ENCODE assay signal across 27 cellular contexts in genomic region chr1:43443197-43443946, GRCh38. TPM values are rescaled to one million over a fixed set of nuclear protein-coding genes. Genes with fewer than 3 reads are reported as not detected.
DNase-seq lines count a peak whose midpoint lies in the region; ATAC-seq and TF ChIP-seq lines count a peak whose summit lies in the region.
"Had no signal": no experiment of that assay in that cellular context is flagged by ENCODE, and none has a peak within 500 bp of the region (broad histone marks: within the 10 kb centered on the region; RNA-seq: fewer than 3 reads in every experiment).

No MANE protein-coding gene starts in this region.

- H3K4me1 Mint-ChIP-seq in activated CD4-positive, alpha-beta T cell treated with anti-CD3 and anti-CD28 coated beads for 36 hours: no peaks in the 10 kb centered on the region
- H3K4me1 Mint-ChIP-seq in CD14-positive monocyte (no peaks in the 10 kb centered on the region), glutamatergic neuron (ENCODE audit: low read depth, unreplicated experiment) (no peaks in the 10 kb centered on the region), MCF 10A (ENCODE audit: insufficient read depth, unreplicated experiment) (no peaks in the 10 kb centered on the region)
- H3K4me1 Mint-ChIP-seq: activated CD4-positive, alpha-beta T cell treated with anti-CD3 and anti-CD28 coated beads, Interleukin-2, amount 10 ng/mL, durations not matched to agents 24 days and 14 days had no signal

- H3K27me3 Mint-ChIP-seq in activated CD4-positive, alpha-beta T cell treated with anti-CD3 and anti-CD28 coated beads for 36 hours: no peaks in the 10 kb centered on the region
- peaks cover 0 to 3% (median 3%) of the 10 kb centered on the region in 3 donors for H3K27me3 Mint-ChIP-seq in CD14-positive monocyte (ENCODE audit: low read depth in 3 of 3)
- peaks cover 10% of the 10 kb centered on the region for H3K27me3 Mint-ChIP-seq in glutamatergic neuron (ENCODE audit: unreplicated experiment)
- no peaks in the 10 kb centered on the region for H3K27me3 Mint-ChIP-seq in MCF 10A (ENCODE audit: insufficient read depth, unreplicated experiment)
- H3K27me3 Mint-ChIP-seq: activated CD4-positive, alpha-beta T cell treated with anti-CD3 and anti-CD28 coated beads, Interleukin-2, amount 10 ng/mL, durations not matched to agents 24 days and 14 days; activated naive CD8-positive, alpha-beta T cell had no signal

- ATAC-seq in activated CD4-positive, alpha-beta T cell treated with anti-CD3 and anti-CD28 coated beads for 36 hours: no peak
- ATAC-seq in sciatic nerve: no peak
- ATAC-seq: activated T-cell treated with anti-CD3 and anti-CD28 coated beads, Interleukin-2, amount 50 U/mL, for 4 hours; HCT116; left ventricle myocardium superior; psoas muscle had no signal

- H3K27ac Mint-ChIP-seq in activated CD4-positive, alpha-beta T cell treated with anti-CD3 and anti-CD28 coated beads for 36 hours: no peak overlapping the region
- H3K27ac Mint-ChIP-seq in CD14-positive monocyte: peak overlapping the region in 2 of 7 donors; percentile 37 to 42
- no peak overlapping the region for H3K27ac Mint-ChIP-seq in glutamatergic neuron (ENCODE audit: unreplicated experiment)
- no peak overlapping the region for H3K27ac Mint-ChIP-seq in MCF 10A (ENCODE audit: low read depth, unreplicated experiment)
- H3K27ac Mint-ChIP-seq: activated CD4-positive, alpha-beta T cell treated with anti-CD3 and anti-CD28 coated beads, Interleukin-2, amount 10 ng/mL, durations not matched to agents 24 days and 14 days; activated naive CD8-positive, alpha-beta T cell had no signal

- peaks cover 41% of the 10 kb centered on the region for H3K36me3 Mint-ChIP-seq in activated CD4-positive, alpha-beta T cell treated with anti-CD3 and anti-CD28 coated beads for 36 hours (ENCODE audit: low read depth)
- peaks cover 95 to 98% of the 10 kb centered on the region in 2 donors for H3K36me3 Mint-ChIP-seq in CD14-positive monocyte
- peaks cover 12% of the 10 kb centered on the region for H3K36me3 Mint-ChIP-seq in glutamatergic neuron (ENCODE audit: unreplicated experiment)
- peaks cover 47% of the 10 kb centered on the region for H3K36me3 Mint-ChIP-seq in MCF 10A (ENCODE audit: insufficient read depth, unreplicated experiment)

- CTCF ChIA-PET in activated CD4-positive, alpha-beta T cell treated with anti-CD3 and anti-CD28 coated beads for 36 hours (lab: Charles Lee): interaction anchor here (0.6 to 1.1 kb wide), 3 partner anchors 12 to 615 kb away, joined by 3 to 5 read pairs (median 3); no protein-coding TSS in a partner anchor
- CTCF ChIA-PET in MCF 10A (lab: Yijun Ruan, JAX): interaction anchor here (0.6 kb wide), 1 partner anchor 68 kb away, joined by 4 read pairs; no protein-coding TSS in a partner anchor

- H3K4me3 Mint-ChIP-seq in activated CD4-positive, alpha-beta T cell treated with anti-CD3 and anti-CD28 coated beads for 36 hours: no peak overlapping the region
- H3K4me3 Mint-ChIP-seq in CD14-positive monocyte (no peak overlapping the region), glutamatergic neuron (ENCODE audit: unreplicated experiment) (no peak overlapping the region), MCF 10A (ENCODE audit: unreplicated experiment) (no peak overlapping the region)
- H3K4me3 Mint-ChIP-seq: activated CD4-positive, alpha-beta T cell treated with anti-CD3 and anti-CD28 coated beads, Interleukin-2, amount 10 ng/mL, durations not matched to agents 24 days and 14 days; activated naive CD8-positive, alpha-beta T cell; activated T-cell treated with anti-CD3 and anti-CD28 coated beads, Interleukin-2, amount 50 U/mL, for 4 hours had no signal

- BruUV-seq in MCF 10A (replicated peaks; lab: Mats Ljungman, UMichigan): no TSS peak

- peak; percentile 1 for DNase-seq in activated CD4-positive, alpha-beta T cell treated with anti-CD3 and anti-CD28 coated beads for 36 hours
- DNase-seq in activated CD4-positive, alpha-beta T cell treated with anti-CD3 and anti-CD28 coated beads for 48 hours: no peak
- DNase-seq in CD14-positive monocyte (ENCODE audit: low spot score) (peak; percentile 23), glutamatergic neuron (peak; percentile 8), sciatic nerve (ENCODE audit: low spot score) (peak; percentile 54), MCF 10A (ENCODE audit: unreplicated experiment) (no peak), NCI-H446 (lab: John Stamatoyannopoulos, UW) (no peak), NCI-H226 (no peak)
- DNase-seq: 8988T; activated CD4-positive, alpha-beta T cell treated with anti-CD3 and anti-CD28 coated beads, Interleukin-2, amount 10 ng/mL, durations not matched to agents 24 days and 14 days; activated T-cell treated with anti-CD3 and anti-CD28 coated beads, Interleukin-2, amount 50 U/mL, for 4 hours; Calu3; DMS79; effector CD8-positive, alpha-beta T cell; erythroblast; left ventricle myocardium superior; NCI-H146; NCI-H2107; NCI-H446 treated with DMSO at 0.1 percent for 48 hours; NCI-H82; stimulated activated CD4-positive, alpha-beta T cell treated with anti-CD3 and anti-CD28 coated beads, Interleukin-15, amount 100 ng/mL, for 24 hours; stimulated activated CD4-positive, alpha-beta T cell treated with anti-CD3 and anti-CD28 coated beads, Interleukin-4, amount 100 ng/mL, for 4 hours; substantia nigra; T-helper 9 cell had no signal

- no peaks in the 10 kb centered on the region for H3K9me3 Mint-ChIP-seq in activated CD4-positive, alpha-beta T cell treated with anti-CD3 and anti-CD28 coated beads for 36 hours (ENCODE audit: low read depth)
- peaks cover 0 to 2% (median 0%) of the 10 kb centered on the region in 7 donors for H3K9me3 Mint-ChIP-seq in CD14-positive monocyte
- H3K9me3 Mint-ChIP-seq in glutamatergic neuron (ENCODE audit: unreplicated experiment): no peaks in the 10 kb centered on the region
- H3K9me3 Mint-ChIP-seq in MCF 10A (ENCODE audit: unreplicated experiment): no peaks in the 10 kb centered on the region
- H3K9me3 Mint-ChIP-seq: activated CD4-positive, alpha-beta T cell treated with anti-CD3 and anti-CD28 coated beads, Interleukin-2, amount 10 ng/mL, durations not matched to agents 24 days and 14 days; activated T-cell treated with anti-CD3 and anti-CD28 coated beads, Interleukin-2, amount 50 U/mL, for 4 hours had no signal

- intact Hi-C loops in activated CD4-positive, alpha-beta T cell treated with anti-CD3 and anti-CD28 coated beads for 36 hours (cut with DNase I, micrococcal nuclease): no loop called here
- intact Hi-C loops in CD14-positive monocyte (cut with micrococcal nuclease): no loop called here
- intact Hi-C loops in sciatic nerve (cut with DNase I): no loop called here
- intact Hi-C loops in MCF 10A (cut with micrococcal nuclease): no loop called here

- POLR2A ChIA-PET in activated CD4-positive, alpha-beta T cell treated with anti-CD3 and anti-CD28 coated beads for 36 hours (lab: Charles Lee): no interaction called here
- POLR2A ChIA-PET in MCF 10A (lab: Yijun Ruan, JAX): interaction anchor here (2.2 kb wide), 1 partner anchor 11 kb away, joined by 9 read pairs; the partner anchor contains the start of gene HYI

- TF ChIP-seq CTCF in CD14-positive monocyte (IDR thresholded peaks at IDR 0.05): no peak
- TF ChIP-seq CTCF in glutamatergic neuron (IDR thresholded peaks at IDR 0.05; ENCODE audit: partially characterized antibody, unreplicated experiment): no peak
- TF ChIP-seq CTCF in MCF 10A (IDR thresholded peaks at IDR 0.05; ENCODE audit: unreplicated experiment): no peak

RNA-seq across cellular contexts. Expression of gene HYI, which starts 10.4 kb away (rescaled TPM):
- 10 to 100 TPM; 10.8 to 13.5 TPM for total RNA-seq in activated CD4-positive, alpha-beta T cell treated with anti-CD3 and anti-CD28 coated beads for 36 hours
- 1 to 10 TPM in 1 of 2 donors, under 1 TPM in 1; 0.74 to 1.6 TPM for polyA plus RNA-seq in CD14-positive monocyte
- total RNA-seq in glutamatergic neuron (ENCODE audit: unreplicated experiment) (18.7 TPM), sciatic nerve (63.6 TPM), MCF 10A (2022) (14.5 and 23.0 TPM in 2 replicates)

RNA-seq across cellular contexts. Expression of gene SZT2, which starts 53.7 kb away (rescaled TPM):
- 10 to 100 TPM; 33.6 to 36.3 TPM for total RNA-seq in activated CD4-positive, alpha-beta T cell treated with anti-CD3 and anti-CD28 coated beads for 36 hours
- polyA plus RNA-seq in CD14-positive monocyte: 1 to 10 TPM; 2.4 to 2.6 TPM
- total RNA-seq in glutamatergic neuron (ENCODE audit: unreplicated experiment) (85.3 TPM), sciatic nerve (86.6 TPM), MCF 10A (2022) (65.3 and 67.4 TPM in 2 replicates)

RNA-seq across cellular contexts. Expression of gene MED8, which starts 53.8 kb away (rescaled TPM):
- 10 to 100 TPM; 32.3 to 36.6 TPM for total RNA-seq in activated CD4-positive, alpha-beta T cell treated with anti-CD3 and anti-CD28 coated beads for 36 hours
- 10 to 100 TPM; 40.7 to 41.8 TPM for polyA plus RNA-seq in CD14-positive monocyte
- total RNA-seq in glutamatergic neuron (ENCODE audit: unreplicated experiment) (39.1 TPM), sciatic nerve (30.8 TPM), MCF 10A (2022) (52.0 and 61.6 TPM in 2 replicates)

Comparison
In these comparisons a context has a peak if more than half of its experiments do, and no peak if none do; other contexts are left out.
1. DNase-seq: peak in activated CD4-positive, alpha-beta T cell treated with anti-CD3 and anti-CD28 coated beads for 36 hours (single experiment), CD14-positive monocyte (single experiment), glutamatergic neuron (single experiment) and sciatic nerve (single experiment); none in activated CD4-positive, alpha-beta T cell treated with anti-CD3 and anti-CD28 coated beads for 48 hours (single experiment), MCF 10A (single experiment), NCI-H446 (0 of 2) and NCI-H226 (single experiment).